ENCODE assay signal across 2 cellular contexts in the genomic region with DNA sequence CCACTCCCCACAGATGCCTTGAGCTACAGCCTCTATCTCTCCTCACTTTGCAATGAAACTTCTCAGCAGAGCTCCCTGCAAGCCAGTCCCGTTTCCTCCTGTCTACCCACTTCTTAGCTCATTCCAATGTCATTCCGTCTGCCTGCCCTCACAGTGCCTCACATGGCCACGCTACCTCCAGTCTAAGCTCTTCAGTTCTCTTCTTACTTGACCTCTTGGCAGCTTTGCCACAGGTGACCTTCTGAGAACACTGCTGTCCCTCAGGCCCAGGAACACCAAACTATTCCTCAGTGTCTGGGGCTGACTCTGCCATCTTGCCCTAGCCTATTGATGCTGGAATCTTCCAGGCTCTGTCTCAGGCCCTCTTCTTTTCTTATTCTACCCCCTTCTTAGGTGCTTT.
TF ChIP-seq lines count a peak whose summit lies in the region.

No MANE protein-coding gene starts in this region.

TF ChIP-seq in HepG2, 621 proteins besides CTCF, POLR2A, EP300 and RAD21:
- no peak for TF ChIP-seq ZNF883 (CRISPR knock-in tag; IDR thresholded peaks at IDR 0.05; ENCODE audit: not compliant biosample characterization)
- TF ChIP-seq, protein P1, sequence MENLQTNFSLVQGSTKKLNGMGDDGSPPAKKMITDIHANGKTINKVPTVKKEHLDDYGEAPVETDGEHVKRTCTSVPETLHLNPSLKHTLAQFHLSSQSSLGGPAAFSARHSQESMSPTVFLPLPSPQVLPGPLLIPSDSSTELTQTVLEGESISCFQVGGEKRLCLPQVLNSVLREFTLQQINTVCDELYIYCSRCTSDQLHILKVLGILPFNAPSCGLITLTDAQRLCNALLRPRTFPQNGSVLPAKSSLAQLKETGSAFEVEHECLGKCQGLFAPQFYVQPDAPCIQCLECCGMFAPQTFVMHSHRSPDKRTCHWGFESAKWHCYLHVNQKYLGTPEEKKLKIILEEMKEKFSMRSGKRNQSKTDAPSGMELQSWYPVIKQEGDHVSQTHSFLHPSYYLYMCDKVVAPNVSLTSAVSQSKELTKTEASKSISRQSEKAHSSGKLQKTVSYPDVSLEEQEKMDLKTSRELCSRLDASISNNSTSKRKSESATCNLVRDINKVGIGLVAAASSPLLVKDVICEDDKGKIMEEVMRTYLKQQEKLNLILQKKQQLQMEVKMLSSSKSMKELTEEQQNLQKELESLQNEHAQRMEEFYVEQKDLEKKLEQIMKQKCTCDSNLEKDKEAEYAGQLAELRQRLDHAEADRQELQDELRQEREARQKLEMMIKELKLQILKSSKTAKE (CRISPR knock-in tag; IDR thresholded peaks at IDR 0.05; ENCODE audit: borderline replicate concordance), result peak; percentile 33; the same call in 1 of the 2 replicates
- peak; percentile 62; the same call in 1 of the 2 replicates for TF ChIP-seq JUNB (CRISPR knock-in tag; IDR thresholded peaks at IDR 0.05; ENCODE audit: borderline replicate concordance)
- no peak for TF ChIP-seq ZNF546 (CRISPR knock-in tag; conservative IDR thresholded peaks at IDR 0.05)

TF ChIP-seq in H1, 55 proteins besides CTCF, POLR2A, EP300 and RAD21:
- TF ChIP-seq CEBPB (IDR thresholded peaks at IDR 0.05; ENCODE audit: low read depth, low read length) (no peak), FOSL1 (IDR thresholded peaks at IDR 0.05; ENCODE audit: insufficient read depth, low read depth, low read length) (no peak), MAFK (IDR thresholded peaks at IDR 0.05; ENCODE audit: low read depth, low read length) (no peak), PHF8 (conservative IDR thresholded peaks at IDR 0.05; ENCODE audit: low read depth, low read length) (no peak), ZNF274 (IDR thresholded peaks at IDR 0.05; ENCODE audit: borderline replicate concordance, extremely low read depth, low read length) (no peak), POU5F1 (IDR thresholded peaks at IDR 0.05; ENCODE audit: low read depth, low read length) (no peak), JUND (IDR thresholded peaks at IDR 0.05; ENCODE audit: low read length) (no peak), TCF12 (IDR thresholded peaks at IDR 0.05; ENCODE audit: low read depth, low read length) (no peak), BCL11A (IDR thresholded peaks at IDR 0.05; ENCODE audit: low read depth in 2 of 2, low read length in 2 of 2) (no peak), SP2 (IDR thresholded peaks at IDR 0.05; ENCODE audit: low read length) (no peak), EGR1 (IDR thresholded peaks at IDR 0.05; ENCODE audit: borderline replicate concordance, low read depth, low read length) (no peak), CBX8 (IDR thresholded peaks at IDR 0.05; ENCODE audit: borderline replicate concordance, low read depth, low read length) (no peak), KDM1A (IDR thresholded peaks at IDR 0.05; ENCODE audit: borderline replicate concordance, low read length) (no peak), SAP30 (IDR thresholded peaks at IDR 0.05; ENCODE audit: insufficient read depth, insufficient replicate concordance, low read length) (no peak), SIN3A (conservative IDR thresholded peaks at IDR 0.05 in 1 of 2, IDR thresholded peaks at IDR 0.05 in 1 of 2; ENCODE audit: low read depth in 1 of 2, low read length in 2 of 2) (no peak), HDAC6 (IDR thresholded peaks at IDR 0.05; ENCODE audit: low read depth, low read length) (no peak), TBP (IDR thresholded peaks at IDR 0.05; ENCODE audit: low read depth, low read length) (no peak)
- TF ChIP-seq, protein P2, sequence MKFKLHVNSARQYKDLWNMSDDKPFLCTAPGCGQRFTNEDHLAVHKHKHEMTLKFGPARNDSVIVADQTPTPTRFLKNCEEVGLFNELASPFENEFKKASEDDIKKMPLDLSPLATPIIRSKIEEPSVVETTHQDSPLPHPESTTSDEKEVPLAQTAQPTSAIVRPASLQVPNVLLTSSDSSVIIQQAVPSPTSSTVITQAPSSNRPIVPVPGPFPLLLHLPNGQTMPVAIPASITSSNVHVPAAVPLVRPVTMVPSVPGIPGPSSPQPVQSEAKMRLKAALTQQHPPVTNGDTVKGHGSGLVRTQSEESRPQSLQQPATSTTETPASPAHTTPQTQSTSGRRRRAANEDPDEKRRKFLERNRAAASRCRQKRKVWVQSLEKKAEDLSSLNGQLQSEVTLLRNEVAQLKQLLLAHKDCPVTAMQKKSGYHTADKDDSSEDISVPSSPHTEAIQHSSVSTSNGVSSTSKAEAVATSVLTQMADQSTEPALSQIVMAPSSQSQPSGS (IDR thresholded peaks at IDR 0.05; ENCODE audit: low read length), result no peak
TF ChIP-seq in H1: peak in this region for 0.
